Comparison of ENCODE assay signal across 8 cellular contexts in the genomic region with DNA sequence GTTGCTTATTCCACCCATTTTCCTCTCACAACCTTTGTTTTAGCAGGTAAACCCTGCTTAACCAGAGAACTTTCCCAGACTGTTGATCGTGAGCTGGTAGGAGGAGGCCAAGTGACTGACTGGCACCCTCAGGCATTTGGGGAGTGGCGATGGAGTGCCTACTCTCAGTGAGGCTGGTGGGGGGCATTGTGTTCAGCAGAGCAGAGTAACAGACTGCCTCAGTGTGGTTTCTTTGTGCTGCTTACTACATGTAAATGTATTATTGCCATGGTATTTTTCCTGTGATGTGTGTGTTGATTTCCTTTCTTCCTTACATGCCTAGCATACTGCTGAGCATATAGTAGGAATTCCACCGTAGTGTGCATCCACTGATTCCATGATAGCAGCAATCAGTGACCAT. TPM values are rescaled to one million over a fixed set of nuclear protein-coding genes. Genes with fewer than 3 reads are reported as not detected.
DNase-seq lines count a peak whose midpoint lies in the region; ATAC-seq and TF ChIP-seq lines count a peak whose summit lies in the region.

No MANE protein-coding gene starts in this region.

- no peaks in the 10 kb centered on the region for H3K27me3 Mint-ChIP-seq in activated naive CD4-positive, alpha-beta T cell treated with anti-CD3 and anti-CD28 coated beads, Interleukin-2, amount 50 U/mL, for 24 hours
- no peaks in the 10 kb centered on the region for H3K27me3 Mint-ChIP-seq in activated CD8-positive, alpha-beta T cell treated with anti-CD3 and anti-CD28 coated beads, Interleukin-2, amount 10 ng/mL, durations not matched to agents 7 days and 5 days (ENCODE audit: low read depth)
- peaks cover 17% of the 10 kb centered on the region for H3K27me3 Mint-ChIP-seq in glutamatergic neuron (ENCODE audit: unreplicated experiment)

- DNase-seq in activated naive CD4-positive, alpha-beta T cell treated with Interleukin-2 at 50 U/mL for 16 hours, result no peak
- no peak for DNase-seq in activated CD8-positive, alpha-beta T cell treated with anti-CD3 and anti-CD28 coated beads, Interleukin-2, amount 10 ng/mL, durations not matched to agents 7 days and 5 days
- DNase-seq in glutamatergic neuron, result no peak
- DNase-seq in spleen, result no peak
- no peak for DNase-seq in AG20443 (ENCODE audit: low spot score)
- no peak for DNase-seq in SKM-1 treated with dmso at 0.1 percent for 144 hours (lab: John Stamatoyannopoulos, UW; ENCODE audit: unreplicated experiment)

- no peaks in the 10 kb centered on the region for H3K27me3 ChIP-seq in spleen (replicated peaks in 1 of 7)

- CTCF ChIA-PET in activated CD8-positive, alpha-beta T cell treated with anti-CD3 and anti-CD28 coated beads, Interleukin-2, amount 10 ng/mL, durations not matched to agents 7 days and 5 days (lab: Charles Lee), result interaction anchor here (1.1 to 1.4 kb wide), 3 partner anchors 9 to 31 kb away, joined by 3 read pairs; no protein-coding TSS in a partner anchor

- ATAC-seq in activated CD8-positive, alpha-beta T cell treated with anti-CD3 and anti-CD28 coated beads, Interleukin-2, amount 10 ng/mL, durations not matched to agents 7 days and 5 days, result no peak
- ATAC-seq in GM18907 (IDR thresholded peaks at IDR 0.05; ENCODE audit: unreplicated experiment), result no peak

- peaks cover 81% of the 10 kb centered on the region for H3K4me1 Mint-ChIP-seq in activated naive CD4-positive, alpha-beta T cell treated with anti-CD3 and anti-CD28 coated beads, Interleukin-2, amount 50 U/mL, for 24 hours
- peaks cover 72% of the 10 kb centered on the region for H3K4me1 Mint-ChIP-seq in activated CD8-positive, alpha-beta T cell treated with anti-CD3 and anti-CD28 coated beads, Interleukin-2, amount 10 ng/mL, durations not matched to agents 7 days and 5 days (ENCODE audit: low read depth)
- H3K4me1 Mint-ChIP-seq in glutamatergic neuron (ENCODE audit: low read depth, unreplicated experiment), result peaks cover 43% of the 10 kb centered on the region

- TF ChIP-seq POLR2A in spleen (IDR thresholded peaks at IDR 0.05), result no peak

- intact Hi-C loops in spleen (cut with DNase I; ENCODE audit: low total_unique reads), result loop anchor here (5.0 kb wide), 1 partner anchor 36 kb away; no protein-coding TSS in a partner anchor

- H3K4me1 ChIP-seq in spleen, result peaks cover 38 to 89% (median 78%) of the 10 kb centered on the region in 6 donors

- H3K4me3 Mint-ChIP-seq in activated naive CD4-positive, alpha-beta T cell treated with anti-CD3 and anti-CD28 coated beads, Interleukin-2, amount 50 U/mL, for 24 hours, result peak overlapping the region; percentile 87
- peak overlapping the region; percentile 86 for H3K4me3 Mint-ChIP-seq in activated CD8-positive, alpha-beta T cell treated with anti-CD3 and anti-CD28 coated beads, Interleukin-2, amount 10 ng/mL, durations not matched to agents 7 days and 5 days
- peak overlapping the region; percentile 92 for H3K4me3 Mint-ChIP-seq in glutamatergic neuron (ENCODE audit: unreplicated experiment)

- H3K9me3 ChIP-seq in spleen, result no peaks in the 10 kb centered on the region

- WGBS in spleen, 5 donors, result 47 to 77% (median 57%) methylated on average over 3 of the region's 3 CpGs

- H3K27ac ChIP-seq in spleen, result peak overlapping the region in 3 of 8 donors; percentile 96 to 99 (median 97)

- POLR2A ChIA-PET in activated CD8-positive, alpha-beta T cell treated with anti-CD3 and anti-CD28 coated beads, Interleukin-2, amount 10 ng/mL, durations not matched to agents 7 days and 5 days (lab: Charles Lee), result no interaction called here

- H3K9me3 Mint-ChIP-seq in activated naive CD4-positive, alpha-beta T cell treated with anti-CD3 and anti-CD28 coated beads, Interleukin-2, amount 50 U/mL, for 24 hours, result no peaks in the 10 kb centered on the region
- no peaks in the 10 kb centered on the region for H3K9me3 Mint-ChIP-seq in activated CD8-positive, alpha-beta T cell treated with anti-CD3 and anti-CD28 coated beads, Interleukin-2, amount 10 ng/mL, durations not matched to agents 7 days and 5 days (ENCODE audit: insufficient read depth)
- peaks cover 18% of the 10 kb centered on the region for H3K9me3 Mint-ChIP-seq in glutamatergic neuron (ENCODE audit: unreplicated experiment)

- peaks cover 0 to 53% (median 11%) of the 10 kb centered on the region in 6 donors for H3K36me3 ChIP-seq in spleen

- peaks cover 8% of the 10 kb centered on the region for H3K36me3 Mint-ChIP-seq in activated naive CD4-positive, alpha-beta T cell treated with anti-CD3 and anti-CD28 coated beads, Interleukin-2, amount 50 U/mL, for 24 hours
- H3K36me3 Mint-ChIP-seq in activated CD8-positive, alpha-beta T cell treated with anti-CD3 and anti-CD28 coated beads, Interleukin-2, amount 10 ng/mL, durations not matched to agents 7 days and 5 days (ENCODE audit: low read depth), result peaks cover 51% of the 10 kb centered on the region
- H3K36me3 Mint-ChIP-seq in glutamatergic neuron (ENCODE audit: unreplicated experiment), result no peaks in the 10 kb centered on the region

- H3K4me3 ChIP-seq in spleen, result peak overlapping the region in 6 of 8 donors; percentile 6 to 99 (median 92)

- TF ChIP-seq CTCF in glutamatergic neuron (IDR thresholded peaks at IDR 0.05; ENCODE audit: partially characterized antibody, unreplicated experiment), result no peak
- no peak for TF ChIP-seq CTCF in spleen (IDR thresholded peaks at IDR 0.05 in 8 of 11, conservative IDR thresholded peaks at IDR 0.05 in 3 of 11)

- H3K27ac Mint-ChIP-seq in activated naive CD4-positive, alpha-beta T cell treated with anti-CD3 and anti-CD28 coated beads, Interleukin-2, amount 50 U/mL, for 24 hours, result peak overlapping the region; percentile 92
- no peak overlapping the region for H3K27ac Mint-ChIP-seq in activated CD8-positive, alpha-beta T cell treated with anti-CD3 and anti-CD28 coated beads, Interleukin-2, amount 10 ng/mL, durations not matched to agents 7 days and 5 days
- H3K27ac Mint-ChIP-seq in glutamatergic neuron (ENCODE audit: unreplicated experiment), result peak overlapping the region; percentile 29

RNA-seq across cellular contexts. Expression of a gene that starts 2.6 kb away (rescaled TPM):
- total RNA-seq in activated CD8-positive, alpha-beta T cell treated with anti-CD3 and anti-CD28 coated beads, Interleukin-2, amount 10 ng/mL, durations not matched to agents 7 days and 5 days, result 10 to 100 TPM; 62.1 to 68.6 TPM
- total RNA-seq in glutamatergic neuron (ENCODE audit: unreplicated experiment) (76.8 TPM), spleen (10 to 100 TPM; 41.2 to 67.3 (median 48.6) TPM)
- polyA plus RNA-seq in spleen, result 10 to 100 TPM in 1 of 3 donors, 1 to 10 TPM in 2; 6.9 to 23.3 (median 7.0) TPM

RNA-seq across cellular contexts. Expression of a gene that starts 28.3 kb away (rescaled TPM):
- total RNA-seq in activated CD8-positive, alpha-beta T cell treated with anti-CD3 and anti-CD28 coated beads, Interleukin-2, amount 10 ng/mL, durations not matched to agents 7 days and 5 days, result 10 to 100 TPM; 49.1 to 50.4 TPM
- total RNA-seq in glutamatergic neuron (ENCODE audit: unreplicated experiment) (83.7 TPM), spleen (10 to 100 TPM in 6 of 7 donors, 1 to 10 TPM in 1; 10.0 to 16.8 (median 13.8) TPM)
- polyA plus RNA-seq in spleen, result 10 to 100 TPM in 1 of 3 donors, 1 to 10 TPM in 2; 5.1 to 12.9 (median 6.9) TPM
